ENCODE assay signal across 26 cellular contexts in the genomic region with DNA sequence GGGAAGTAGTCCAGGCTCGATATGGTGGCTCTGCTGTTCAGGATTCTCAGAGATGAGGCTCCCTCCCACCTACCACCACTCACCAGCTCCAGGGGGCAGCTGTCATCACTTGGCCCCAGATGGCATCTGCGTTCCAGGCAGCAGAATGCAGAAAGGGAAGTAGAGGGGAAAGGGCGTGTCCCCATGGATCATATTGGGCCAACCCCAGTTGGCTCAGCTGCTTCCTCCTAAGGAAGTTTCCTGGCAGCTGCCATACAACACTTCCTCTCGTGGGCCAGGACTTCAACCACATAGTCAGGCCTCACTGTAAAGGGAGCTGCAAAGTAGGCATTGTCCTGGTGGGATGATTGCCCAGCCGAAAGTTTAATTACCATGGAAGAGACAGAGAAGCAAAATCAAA. TPM values are rescaled to one million over a fixed set of nuclear protein-coding genes. Genes with fewer than 3 reads are reported as not detected.
"Had no signal": no experiment of that assay in that cellular context is flagged by ENCODE, and none has a peak within 500 bp of the region (broad histone marks: within the 10 kb centered on the region; RNA-seq: fewer than 3 reads in every experiment).

No MANE protein-coding gene starts in this region.

- H3K36me3 ChIP-seq: gastroesophageal sphincter, heart right ventricle, tibial nerve, vagina had no signal

- H3K27me3 ChIP-seq: tibial nerve, vagina had no signal

- H3K4me1 ChIP-seq: gastroesophageal sphincter, heart right ventricle had no signal

- H3K4me3 ChIP-seq: gastroesophageal sphincter, heart right ventricle, smooth muscle cell, tibial nerve, vagina had no signal

- H3K9me3 Mint-ChIP-seq: activated naive CD4-positive, alpha-beta T cell treated with anti-CD3 and anti-CD28 coated beads, Interleukin-2, amount 10 ng/mL, durations not matched to agents 7 days and 5 days; activated T-cell treated with anti-CD3 and anti-CD28 coated beads, Interleukin-2, amount 50 U/mL, for 24 hours; endodermal cell had no signal

- H3K36me3 Mint-ChIP-seq: activated naive CD4-positive, alpha-beta T cell treated with anti-CD3 and anti-CD28 coated beads, Interleukin-2, amount 10 ng/mL, durations not matched to agents 7 days and 5 days had no signal

- H3K27ac ChIP-seq: gastroesophageal sphincter, heart right ventricle, tibial nerve, vagina had no signal

- H3K27ac Mint-ChIP-seq: activated naive CD4-positive, alpha-beta T cell treated with anti-CD3 and anti-CD28 coated beads, Interleukin-2, amount 10 ng/mL, durations not matched to agents 7 days and 5 days; activated T-cell treated with anti-CD3 and anti-CD28 coated beads, Interleukin-2, amount 50 U/mL, for 24 hours; dendritic cell treated with granulocyte-macrophage colony-stimulating factor and Interleukin-4, amounts not matched to agents 40 ng/mL and 50 ng/mL, for 4 days; endodermal cell; nephron had no signal

- ATAC-seq: gastroesophageal sphincter, right cardiac atrium had no signal

- H3K4me3 Mint-ChIP-seq: activated naive CD4-positive, alpha-beta T cell treated with anti-CD3 and anti-CD28 coated beads, Interleukin-2, amount 10 ng/mL, durations not matched to agents 7 days and 5 days; activated T-cell treated with anti-CD3 and anti-CD28 coated beads, Interleukin-2, amount 50 U/mL, for 24 hours; dendritic cell treated with granulocyte-macrophage colony-stimulating factor and Interleukin-4, amounts not matched to agents 40 ng/mL and 50 ng/mL, for 4 days; endodermal cell; nephron had no signal

- DNase-seq: activated CD4-positive, alpha-beta T cell treated with anti-CD3 and anti-CD28 coated beads, Interleukin-2, amount 50 U/mL, for 4 hours; activated CD4-positive, CD25-positive, alpha-beta regulatory T cell treated with anti-CD3 and anti-CD28 coated beads, Interleukin-2, amount 50 U/mL, for 72 hours; activated naive CD4-positive, alpha-beta T cell treated with anti-CD3 and anti-CD28 coated beads, Interleukin-2, amount 10 ng/mL, durations not matched to agents 7 days and 5 days; activated T-cell treated with anti-CD3 and anti-CD28 coated beads, Interleukin-2, amount 50 U/mL, for 24 hours; endodermal cell; heart right ventricle; nucleus accumbens; right cardiac atrium; stimulated activated CD4-positive, alpha-beta T cell treated with anti-CD3 and anti-CD28 coated beads, Interleukin-4, amount 100 ng/mL, for 4 hours; stimulated activated CD8-positive, alpha-beta memory T cell treated with anti-CD3 and anti-CD28 coated beads, Interleukin-4, amount 100 ng/mL, for 48 hours; stimulated activated naive CD4-positive, alpha-beta T cell treated with Interleukin-2 at 50 U/mL for 16 hours; substantia nigra had no signal

- H3K9me3 ChIP-seq: gastroesophageal sphincter, heart right ventricle, tibial nerve, vagina had no signal

- H3K4me1 Mint-ChIP-seq: activated naive CD4-positive, alpha-beta T cell treated with anti-CD3 and anti-CD28 coated beads, Interleukin-2, amount 10 ng/mL, durations not matched to agents 7 days and 5 days had no signal

RNA-seq across cellular contexts. Expression of a gene that starts 1.6 kb away (rescaled TPM):
- total RNA-seq: astrocyte, bronchial epithelial cell, cerebellum, endodermal cell, epithelial cell of proximal tubule, gastroesophageal sphincter, heart right ventricle, lower leg skin, mesenteric fat pad, posterior vena cava, right cardiac atrium, smooth muscle cell, tibial nerve, vagina had no signal
- polyA plus RNA-seq: adipose tissue, heart right ventricle, right cardiac atrium, smooth muscle cell had no signal
